1 cellular context compared by ENCODE assay signal in the genomic region with DNA sequence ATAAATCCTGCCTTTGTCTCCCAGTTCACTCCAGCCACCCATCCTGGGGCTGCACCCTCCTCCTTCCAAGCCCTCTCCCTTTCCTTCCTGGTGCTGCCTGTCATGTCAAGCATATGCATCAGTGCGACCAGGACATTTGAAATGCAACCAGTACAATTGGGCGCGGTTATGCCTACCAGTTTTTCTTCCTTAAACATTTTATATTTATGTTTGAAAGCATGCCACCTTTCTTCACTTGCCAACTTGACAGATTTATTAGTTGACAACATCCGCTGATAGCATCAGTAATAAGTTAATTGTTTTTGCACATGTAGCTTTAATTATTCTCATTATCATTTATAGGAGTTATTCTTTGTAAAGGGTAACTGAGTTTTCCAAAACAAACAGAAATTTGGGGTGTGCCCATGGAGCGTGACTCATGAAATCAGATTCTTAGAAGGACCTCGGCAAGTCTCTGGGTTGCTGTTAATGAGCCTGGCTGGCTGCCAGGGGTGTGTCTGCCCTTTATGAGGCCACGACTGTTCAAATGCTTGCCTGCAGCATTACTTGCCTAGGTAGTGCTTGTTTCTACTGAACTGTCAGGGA.
TF ChIP-seq lines count a peak whose summit lies in the region.

No MANE protein-coding gene starts in this region.

TF ChIP-seq in K562, 482 proteins besides CTCF, POLR2A, EP300 and RAD21 (continued from another document and continues in another):
- TF ChIP-seq FOXP4 (CRISPR knock-in tag; IDR thresholded peaks at IDR 0.05; ENCODE audit: borderline replicate concordance), result no peak
- TF ChIP-seq SMAD1 (IDR thresholded peaks at IDR 0.05; ENCODE audit: low read depth, low read length, partially characterized antibody), result peak; percentile 72
- TF ChIP-seq NFIC (IDR thresholded peaks at IDR 0.05), result peak; percentile 98
- TF ChIP-seq STAT5A (IDR thresholded peaks at IDR 0.05; ENCODE audit: borderline replicate concordance, low read length), result peak; percentile 44
- TF ChIP-seq ARID1B (IDR thresholded peaks at IDR 0.05), result peak; percentile 74
- peak; percentile 63 for TF ChIP-seq PKNOX1 (IDR thresholded peaks at IDR 0.05)
- 0 out of 2 replicates have a peak, but pooled peaks have one; percentile 26 for TF ChIP-seq ZNF589 (CRISPR knock-in tag; IDR thresholded peaks at IDR 0.05; ENCODE audit: low read depth)
- TF ChIP-seq, protein P1, sequence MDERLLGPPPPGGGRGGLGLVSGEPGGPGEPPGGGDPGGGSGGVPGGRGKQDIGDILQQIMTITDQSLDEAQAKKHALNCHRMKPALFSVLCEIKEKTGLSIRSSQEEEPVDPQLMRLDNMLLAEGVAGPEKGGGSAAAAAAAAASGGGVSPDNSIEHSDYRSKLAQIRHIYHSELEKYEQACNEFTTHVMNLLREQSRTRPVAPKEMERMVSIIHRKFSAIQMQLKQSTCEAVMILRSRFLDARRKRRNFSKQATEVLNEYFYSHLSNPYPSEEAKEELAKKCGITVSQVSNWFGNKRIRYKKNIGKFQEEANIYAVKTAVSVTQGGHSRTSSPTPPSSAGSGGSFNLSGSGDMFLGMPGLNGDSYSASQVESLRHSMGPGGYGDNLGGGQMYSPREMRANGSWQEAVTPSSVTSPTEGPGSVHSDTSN (CRISPR knock-in tag; IDR thresholded peaks at IDR 0.05; ENCODE audit: low read depth), result no peak
- TF ChIP-seq, protein P1 (tag; conservative IDR thresholded peaks at IDR 0.05; ENCODE audit: low read depth), result peak; percentile 94
- TF ChIP-seq JUND (IDR thresholded peaks at IDR 0.05; ENCODE audit: borderline replicate concordance, low read depth, low read length), result peak; percentile 90
- TF ChIP-seq JUND (tag; IDR thresholded peaks at IDR 0.05; ENCODE audit: borderline replicate concordance, low read depth, low read length), result peak; percentile 80; the same call in 2 of the 3 replicates
- TF ChIP-seq ETV1 (tag; conservative IDR thresholded peaks at IDR 0.05; ENCODE audit: low read depth), result peak; percentile 74; the same call in 1 of the 2 replicates
- peak; percentile 35 to 42; a peak in 2 of 4 replicates for TF ChIP-seq MNT (conservative IDR thresholded peaks at IDR 0.05)
- no peak for TF ChIP-seq SRSF3 (IDR thresholded peaks at IDR 0.05; ENCODE audit: insufficient read depth, low read length)
- TF ChIP-seq GABPA (tag; conservative IDR thresholded peaks at IDR 0.05; ENCODE audit: low read depth), result peak; percentile 38
- peak; percentile 72 for TF ChIP-seq ATF3 (IDR thresholded peaks at IDR 0.05)
- TF ChIP-seq ATF3 (CRISPR knock-in tag; conservative IDR thresholded peaks at IDR 0.05), result no peak
- no peak for TF ChIP-seq CSDE1 (IDR thresholded peaks at IDR 0.05)
- TF ChIP-seq TSHZ1 (CRISPR knock-in tag; IDR thresholded peaks at IDR 0.05), result no peak
- no peak for TF ChIP-seq ZNF507 (tag; conservative IDR thresholded peaks at IDR 0.05)
- TF ChIP-seq NRF1 (conservative IDR thresholded peaks at IDR 0.05 in 1 of 2, IDR thresholded peaks at IDR 0.05 in 1 of 2), result peak in 1 of 2 experiments; percentile 12; a peak in 1 of 4 replicates
- TF ChIP-seq ZFPM2 (CRISPR knock-in tag; IDR thresholded peaks at IDR 0.05), result no peak
- TF ChIP-seq, protein P2, sequence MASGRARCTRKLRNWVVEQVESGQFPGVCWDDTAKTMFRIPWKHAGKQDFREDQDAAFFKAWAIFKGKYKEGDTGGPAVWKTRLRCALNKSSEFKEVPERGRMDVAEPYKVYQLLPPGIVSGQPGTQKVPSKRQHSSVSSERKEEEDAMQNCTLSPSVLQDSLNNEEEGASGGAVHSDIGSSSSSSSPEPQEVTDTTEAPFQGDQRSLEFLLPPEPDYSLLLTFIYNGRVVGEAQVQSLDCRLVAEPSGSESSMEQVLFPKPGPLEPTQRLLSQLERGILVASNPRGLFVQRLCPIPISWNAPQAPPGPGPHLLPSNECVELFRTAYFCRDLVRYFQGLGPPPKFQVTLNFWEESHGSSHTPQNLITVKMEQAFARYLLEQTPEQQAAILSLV (tag; IDR thresholded peaks at IDR 0.05), result no peak
- peak; percentile 80 for TF ChIP-seq C11orf30 (IDR thresholded peaks at IDR 0.05; ENCODE audit: low read depth)
- TF ChIP-seq SOX6 (IDR thresholded peaks at IDR 0.05), result peak; percentile 67
- peak; percentile 45; the same call in 1 of the 2 replicates for TF ChIP-seq BHLHE40 (IDR thresholded peaks at IDR 0.05; ENCODE audit: low read length)
- TF ChIP-seq ARID4B (CRISPR knock-in tag; IDR thresholded peaks at IDR 0.05), result no peak
- TF ChIP-seq JUN (IDR thresholded peaks at IDR 0.05; ENCODE audit: borderline replicate concordance, low read depth, low read length), result peak; percentile 42; the same call in 1 of the 2 replicates
- no peak for TF ChIP-seq JUN (CRISPR knock-in tag; IDR thresholded peaks at IDR 0.05; ENCODE audit: borderline replicate concordance)
- no peak for TF ChIP-seq JUNB (CRISPR knock-in tag; conservative IDR thresholded peaks at IDR 0.05)
- no peak for TF ChIP-seq TFAP4 (CRISPR knock-in tag; IDR thresholded peaks at IDR 0.05; ENCODE audit: borderline replicate concordance)
- peak; percentile 77 for TF ChIP-seq DPF2 (IDR thresholded peaks at IDR 0.05)
- TF ChIP-seq HES1 (IDR thresholded peaks at IDR 0.05; ENCODE audit: low read depth), result peak; percentile 94
- TF ChIP-seq NR3C1 (CRISPR knock-in tag; IDR thresholded peaks at IDR 0.05), result no peak
- TF ChIP-seq RBM17 (IDR thresholded peaks at IDR 0.05; ENCODE audit: borderline replicate concordance, low read depth, low read length), result no peak
- peak; percentile 32; the same call in 1 of the 2 replicates for TF ChIP-seq TEAD4 (IDR thresholded peaks at IDR 0.05; ENCODE audit: low read length)
- TF ChIP-seq TEAD4 (CRISPR knock-in tag; IDR thresholded peaks at IDR 0.05; ENCODE audit: borderline replicate concordance), result no peak
- TF ChIP-seq CTBP1 (IDR thresholded peaks at IDR 0.05; ENCODE audit: borderline replicate concordance), result peak; percentile 33; the same call in 1 of the 2 replicates
- TF ChIP-seq FOXJ2 (tag; IDR thresholded peaks at IDR 0.05), result peak; percentile 89; the same call in 1 of the 2 replicates
